ENCODE assay signal across 18 cellular contexts in genomic region chr7:144348625-144349024, GRCh38. TPM values are rescaled to one million over a fixed set of nuclear protein-coding genes. Genes with fewer than 3 reads are reported as not detected.
DNase-seq lines count a peak whose midpoint lies in the region; ATAC-seq lines count a peak whose summit lies in the region.
"Not testable (repeated sequence)": the region's sequence is repeated elsewhere in the genome, so short reads cannot be mapped to it uniquely, and the experiment has no call there.
"Had no signal": no experiment of that assay in that cellular context is flagged by ENCODE, and none has a peak within 500 bp of the region (broad histone marks: within the 10 kb centered on the region; RNA-seq: fewer than 3 reads in every experiment).

No MANE protein-coding gene starts in this region.

- not testable (repeated sequence) for H3K27me3 Mint-ChIP-seq in activated CD8-positive, alpha-beta T cell treated with anti-CD3 and anti-CD28 coated beads, Interleukin-2, amount 10 ng/mL, durations not matched to agents 7 days and 5 days (ENCODE audit: low read depth)

- H3K36me3 Mint-ChIP-seq in activated CD8-positive, alpha-beta T cell treated with anti-CD3 and anti-CD28 coated beads, Interleukin-2, amount 10 ng/mL, durations not matched to agents 7 days and 5 days (ENCODE audit: low read depth); stimulated activated effector memory CD8-positive, alpha-beta T cell treated with anti-CD3 and anti-CD28 coated beads, Interleukin-12 subunit alpha, Interleukin-12 subunit beta, amount 100 ng/mL, for 72 hours: not testable (repeated sequence)

- not testable (repeated sequence) for DNase-seq in activated CD8-positive, alpha-beta T cell treated with anti-CD3 and anti-CD28 coated beads, Interleukin-2, amount 10 ng/mL, durations not matched to agents 7 days and 5 days; stimulated activated effector memory CD8-positive, alpha-beta T cell treated with anti-CD3 and anti-CD28 coated beads, Interleukin-12 subunit alpha, Interleukin-12 subunit beta, amount 100 ng/mL, for 72 hours (ENCODE audit: low spot score in 2 of 2)

- ATAC-seq in GM18498 (IDR thresholded peaks at IDR 0.05; ENCODE audit: unreplicated experiment), result peak; percentile 37
- ATAC-seq in GM19023 (IDR thresholded peaks at IDR 0.05; ENCODE audit: unreplicated experiment), result peak; percentile 25
- ATAC-seq in GM21390 (IDR thresholded peaks at IDR 0.05; ENCODE audit: unreplicated experiment), result peak; percentile 37
- ATAC-seq in GM21786 (IDR thresholded peaks at IDR 0.05; ENCODE audit: unreplicated experiment), result peak; percentile 30
- peak; percentile 27 for ATAC-seq in HG02943 (IDR thresholded peaks at IDR 0.05; ENCODE audit: low read depth, unreplicated experiment)
- ATAC-seq in HG03378 (IDR thresholded peaks at IDR 0.05; ENCODE audit: unreplicated experiment), result peak; percentile 30
- peak; percentile 85 for ATAC-seq in activated CD8-positive, alpha-beta T cell treated with anti-CD3 and anti-CD28 coated beads, Interleukin-2, amount 10 ng/mL, durations not matched to agents 7 days and 5 days
- peak; percentile 66 for ATAC-seq in stimulated activated effector memory CD8-positive, alpha-beta T cell treated with anti-CD3 and anti-CD28 coated beads, Interleukin-12 subunit alpha, Interleukin-12 subunit beta, amount 100 ng/mL, for 72 hours

- not testable (repeated sequence) for H3K9me3 Mint-ChIP-seq in activated CD8-positive, alpha-beta T cell treated with anti-CD3 and anti-CD28 coated beads, Interleukin-2, amount 10 ng/mL, durations not matched to agents 7 days and 5 days (ENCODE audit: insufficient read depth); stimulated activated effector memory CD8-positive, alpha-beta T cell treated with anti-CD3 and anti-CD28 coated beads, Interleukin-12 subunit alpha, Interleukin-12 subunit beta, amount 100 ng/mL, for 72 hours

- not testable (repeated sequence) for H3K4me3 Mint-ChIP-seq in activated CD8-positive, alpha-beta T cell treated with anti-CD3 and anti-CD28 coated beads, Interleukin-2, amount 10 ng/mL, durations not matched to agents 7 days and 5 days; stimulated activated effector memory CD8-positive, alpha-beta T cell treated with anti-CD3 and anti-CD28 coated beads, Interleukin-12 subunit alpha, Interleukin-12 subunit beta, amount 100 ng/mL, for 72 hours

- H3K4me1 Mint-ChIP-seq in activated CD8-positive, alpha-beta T cell treated with anti-CD3 and anti-CD28 coated beads, Interleukin-2, amount 10 ng/mL, durations not matched to agents 7 days and 5 days (ENCODE audit: low read depth); stimulated activated effector memory CD8-positive, alpha-beta T cell treated with anti-CD3 and anti-CD28 coated beads, Interleukin-12 subunit alpha, Interleukin-12 subunit beta, amount 100 ng/mL, for 72 hours: not testable (repeated sequence)

- H3K27ac Mint-ChIP-seq in activated CD8-positive, alpha-beta T cell treated with anti-CD3 and anti-CD28 coated beads, Interleukin-2, amount 10 ng/mL, durations not matched to agents 7 days and 5 days; stimulated activated effector memory CD8-positive, alpha-beta T cell treated with anti-CD3 and anti-CD28 coated beads, Interleukin-12 subunit alpha, Interleukin-12 subunit beta, amount 100 ng/mL, for 72 hours: not testable (repeated sequence)

- CTCF ChIA-PET in activated CD8-positive, alpha-beta T cell treated with anti-CD3 and anti-CD28 coated beads, Interleukin-2, amount 10 ng/mL, durations not matched to agents 7 days and 5 days (lab: Charles Lee), result not testable (repeated sequence)

- POLR2A ChIA-PET in activated CD8-positive, alpha-beta T cell treated with anti-CD3 and anti-CD28 coated beads, Interleukin-2, amount 10 ng/mL, durations not matched to agents 7 days and 5 days (lab: Charles Lee), result not testable (repeated sequence)

RNA-seq across cellular contexts. Expression of gene ARHGEF5, which starts 6.6 kb away (rescaled TPM):
- 1 to 10 TPM; 8.2 to 10.0 TPM for total RNA-seq in activated CD8-positive, alpha-beta T cell treated with anti-CD3 and anti-CD28 coated beads, Interleukin-2, amount 10 ng/mL, durations not matched to agents 7 days and 5 days

RNA-seq across cellular contexts. Expression of gene OR2A1, which starts 36.4 kb away (rescaled TPM):
- total RNA-seq in activated CD8-positive, alpha-beta T cell treated with anti-CD3 and anti-CD28 coated beads, Interleukin-2, amount 10 ng/mL, durations not matched to agents 7 days and 5 days, result not detected
- total RNA-seq: activated CD4-positive, alpha-beta memory T cell treated with anti-CD3 and anti-CD28 coated beads for 36 hours; activated naive CD8-positive, alpha-beta T cell treated with anti-CD3 and anti-CD28 coated beads for 36 hours; astrocyte; left lung; T-helper 1 cell treated with Interleukin-12 subunit alpha and Interleukin-12 subunit beta and Interleukin-4 antibody, amounts not matched to agents 30 ng/mL and 1 ng/mL, for 36 hours had no signal

RNA-seq across cellular contexts. Expression of gene NOBOX, which starts 54.9 kb away (rescaled TPM):
- not detected for total RNA-seq in activated CD8-positive, alpha-beta T cell treated with anti-CD3 and anti-CD28 coated beads, Interleukin-2, amount 10 ng/mL, durations not matched to agents 7 days and 5 days
- total RNA-seq: A673; activated CD4-positive, alpha-beta memory T cell treated with anti-CD3 and anti-CD28 coated beads for 36 hours; activated naive CD8-positive, alpha-beta T cell treated with anti-CD3 and anti-CD28 coated beads for 36 hours; astrocyte; cardiac septum; GM23248; left lung; right cardiac atrium; subcutaneous adipose tissue; T-helper 1 cell treated with Interleukin-12 subunit alpha and Interleukin-12 subunit beta and Interleukin-4 antibody, amounts not matched to agents 30 ng/mL and 1 ng/mL, for 36 hours had no signal

Comparison
In these comparisons a context has a peak if more than half of its experiments do, and no peak if none do; other contexts are left out.
1. ATAC-seq: peak in every context shown above with its lines; median percentile 85 in activated CD8-positive, alpha-beta T cell treated with anti-CD3 and anti-CD28 coated beads, Interleukin-2, amount 10 ng/mL, durations not matched to agents 7 days and 5 days; 66 in stimulated activated effector memory CD8-positive, alpha-beta T cell treated with anti-CD3 and anti-CD28 coated beads, Interleukin-12 subunit alpha, Interleukin-12 subunit beta, amount 100 ng/mL, for 72 hours; 37 in GM18498; 37 in GM21390; 30 in GM21786; 30 in HG03378; 27 in HG02943; 25 in GM19023.